ENCODE assay signal across 8 cellular contexts in genomic region chr16:74999683-75000480, GRCh38. TPM values are rescaled to one million over a fixed set of nuclear protein-coding genes. Genes with fewer than 3 reads are reported as not detected.
DNase-seq lines count a peak whose midpoint lies in the region; ATAC-seq and TF ChIP-seq lines count a peak whose summit lies in the region.

No MANE protein-coding gene starts in this region.

- no peaks in the 10 kb centered on the region for H3K27me3 Mint-ChIP-seq in CD8-positive, alpha-beta T cell (ENCODE audit: low read depth)
- H3K27me3 Mint-ChIP-seq in H9 (ENCODE audit: low read depth), result peaks cover 5% of the 10 kb centered on the region
- peaks cover 0 to 17% (median 0%) of the 10 kb centered on the region in 5 donors for H3K27me3 Mint-ChIP-seq in naive thymus-derived CD4-positive, alpha-beta T cell

- no peak overlapping the region for H4K8ac ChIP-seq in H9 (replicated peaks; ENCODE audit: insufficient read length, low read depth, low read length)

- H4K20me1 ChIP-seq in H9 (ENCODE audit: control insufficient read depth, insufficient read depth, insufficient read length) (no peaks in the 10 kb centered on the region), fibroblast of lung (ENCODE audit: control insufficient read depth, extremely low read depth, insufficient read depth, low read length) (no peaks in the 10 kb centered on the region)

- H2BK20ac ChIP-seq in H9 (ENCODE audit: low read depth, low read length, poor library complexity, severe bottlenecking), result no peak overlapping the region

- H3K79me2 ChIP-seq in H9 (ENCODE audit: insufficient read depth, low read length) (peaks cover 24% of the 10 kb centered on the region; the same call in 1 of the 2 replicates), fibroblast of lung (ENCODE audit: control insufficient read depth, insufficient read depth, low read length) (peaks cover 47% of the 10 kb centered on the region)

- H3K56ac ChIP-seq in H9 (ENCODE audit: insufficient read length, low read depth, low read length), result no peak overlapping the region

- no peak overlapping the region for H2BK12ac ChIP-seq in H9 (ENCODE audit: insufficient read length, low read depth, low read length)

- H3K9ac ChIP-seq in H9 (ENCODE audit: extremely low read depth, insufficient read length, low read length) (no peak overlapping the region), fibroblast of lung (ENCODE audit: insufficient read depth, low read length) (peak overlapping the region; percentile 71), stomach smooth muscle (ENCODE audit: low read length in 2 of 2) (peak overlapping the region; percentile 62 to 74)

- POLR2A ChIA-PET in CD8-positive, alpha-beta T cell (lab: Charles Lee), result interaction anchor here (1.3 kb wide), 1 partner anchor 99 kb away, joined by 4 read pairs; no protein-coding TSS in a partner anchor
- POLR2A ChIA-PET in naive thymus-derived CD4-positive, alpha-beta T cell (lab: Charles Lee), result interaction anchor here (0.9 kb wide), 1 partner anchor 16 kb away, joined by 3 read pairs; no protein-coding TSS in a partner anchor

- H3K14ac ChIP-seq in H9 (ENCODE audit: insufficient read depth, low read length), result no peak overlapping the region; the same call in 1 of the 2 replicates

- no peak overlapping the region for H2BK5ac ChIP-seq in H9 (ENCODE audit: insufficient read length, low read length)

- H3K4me1 Mint-ChIP-seq in CD8-positive, alpha-beta T cell (ENCODE audit: low read depth), result peaks cover 15% of the 10 kb centered on the region
- H3K4me1 Mint-ChIP-seq in H9, result peaks cover 44 to 49% of the 10 kb centered on the region in 2 experiments
- peaks cover 5 to 51% (median 17%) of the 10 kb centered on the region in 7 donors for H3K4me1 Mint-ChIP-seq in naive thymus-derived CD4-positive, alpha-beta T cell

- no peak overlapping the region for H3K4ac ChIP-seq in H9 (ENCODE audit: low read depth, low read length)

- peak overlapping the region; percentile 50 for H3K4me3 ChIP-seq in CD8-positive, alpha-beta T cell (ENCODE audit: low read depth, low read length)
- H3K4me3 ChIP-seq in fibroblast of lung (replicated peaks in 1 of 4; ENCODE audit: control extremely low read depth in 1 of 4, insufficient read depth in 1 of 4, low read depth in 3 of 4, low read length in 4 of 4) (peak overlapping the region; percentile 66 to 86 (median 78)), stomach smooth muscle (ENCODE audit: low read length in 2 of 2) (peak overlapping the region; percentile 85 to 90)
- H3K4me3 ChIP-seq in naive thymus-derived CD4-positive, alpha-beta T cell (ENCODE audit: low read length), result peak overlapping the region; percentile 61

- peak overlapping the region; percentile 81 for H3K4me3 Mint-ChIP-seq in CD8-positive, alpha-beta T cell
- peak overlapping the region; percentile 80 to 87 for H3K4me3 Mint-ChIP-seq in H9
- peak overlapping the region; percentile 75 to 92 (median 82) for H3K4me3 Mint-ChIP-seq in naive thymus-derived CD4-positive, alpha-beta T cell

- no peak for TF ChIP-seq CTCF in CD8-positive, alpha-beta T cell (IDR thresholded peaks at IDR 0.05)
- TF ChIP-seq CTCF in H9 (conservative IDR thresholded peaks at IDR 0.05), result no peak; the same call in 2 of the 3 replicates
- no peak for TF ChIP-seq CTCF in fibroblast of lung (conservative IDR thresholded peaks at IDR 0.05 in 1 of 2, IDR thresholded peaks at IDR 0.05 in 1 of 2; ENCODE audit: low read depth in 1 of 2, low read length in 2 of 2)

- no peak overlapping the region for H4K5ac ChIP-seq in H9 (ENCODE audit: insufficient read length, low read depth, low read length)

- no peaks in the 10 kb centered on the region for H3K27me3 ChIP-seq in CD8-positive, alpha-beta T cell (ENCODE audit: insufficient read depth, low read length)
- no peaks in the 10 kb centered on the region for H3K27me3 ChIP-seq in H9 (ENCODE audit: insufficient read depth, low read length)
- H3K27me3 ChIP-seq in fibroblast of lung (ENCODE audit: control insufficient read depth, insufficient read depth, low read length), result no peaks in the 10 kb centered on the region
- no peaks in the 10 kb centered on the region for H3K27me3 ChIP-seq in naive thymus-derived CD4-positive, alpha-beta T cell (ENCODE audit: control insufficient read depth in 2 of 2, insufficient read depth in 2 of 2, low read length in 2 of 2)
- no peaks in the 10 kb centered on the region for H3K27me3 ChIP-seq in stomach smooth muscle (ENCODE audit: control insufficient read depth in 1 of 2, insufficient read depth in 2 of 2, low read length in 2 of 2)

- no peak overlapping the region for H2AFZ ChIP-seq in H9 (ENCODE audit: low read length)
- peak overlapping the region; percentile 16 for H2AFZ ChIP-seq in fibroblast of lung (ENCODE audit: low read length)

- H4K91ac ChIP-seq in H9 (ENCODE audit: insufficient read length, low read depth, low read length), result no peak overlapping the region

- H2AK5ac ChIP-seq in H9 (ENCODE audit: insufficient read length, low read length), result no peak overlapping the region

- no peak overlapping the region for H3K18ac ChIP-seq in H9 (ENCODE audit: insufficient read length, low read depth, low read length)

- H2BK120ac ChIP-seq in H9 (ENCODE audit: low read depth, low read length, poor library complexity, severe bottlenecking), result no peak overlapping the region

- peaks cover 2% of the 10 kb centered on the region for H3K36me3 Mint-ChIP-seq in CD8-positive, alpha-beta T cell
- peaks cover 3 to 20% (median 13%) of the 10 kb centered on the region in 3 experiments; a peak in 5 of 7 replicates for H3K36me3 Mint-ChIP-seq in H9 (ENCODE audit: insufficient read depth in 1 of 3, low read depth in 3 of 3)
- peaks cover 0 to 10% (median 0%) of the 10 kb centered on the region in 5 donors for H3K36me3 Mint-ChIP-seq in naive thymus-derived CD4-positive, alpha-beta T cell

- DNase-seq in CD8-positive, alpha-beta T cell, result peak; percentile 27 to 77 (median 63)
- DNase-seq in H9 (peak; percentile 76), NCI-H69 (lab: John Stamatoyannopoulos, UW) (peak; percentile 76), fibroblast of lung (ENCODE audit: low read depth in 2 of 2) (peak in 1 of 2 donors; percentile 57)
- peak; percentile 70 to 73 for DNase-seq in activated T-cell treated with anti-CD3 and anti-CD28 coated beads, Interleukin-2, amount 50 U/mL, for 48 hours
- DNase-seq in naive thymus-derived CD4-positive, alpha-beta T cell, result peak; percentile 32 to 76 (median 67)

- no peak overlapping the region for H3T11ph ChIP-seq in H9 (ENCODE audit: low read length)

- H3K79me1 ChIP-seq in H9 (ENCODE audit: insufficient read depth, low read depth, low read length, poor library complexity, severe bottlenecking), result peaks cover 6% of the 10 kb centered on the region

- H3K27ac ChIP-seq in CD8-positive, alpha-beta T cell (ENCODE audit: low read depth, low read length), result no peak overlapping the region
- H3K27ac ChIP-seq in H9 (ENCODE audit: insufficient read length, low read depth, low read length) (no peak overlapping the region), fibroblast of lung (ENCODE audit: insufficient read depth, low read length) (peak overlapping the region; percentile 55), stomach smooth muscle (ENCODE audit: low read length) (peak overlapping the region; percentile 73)
- no peak overlapping the region for H3K27ac ChIP-seq in naive thymus-derived CD4-positive, alpha-beta T cell (ENCODE audit: low read depth, low read length)

- no peaks in the 10 kb centered on the region for H3K36me3 ChIP-seq in CD8-positive, alpha-beta T cell (ENCODE audit: insufficient read depth, low read length)
- no peaks in the 10 kb centered on the region for H3K36me3 ChIP-seq in fibroblast of lung (ENCODE audit: control insufficient read depth, insufficient read depth, low read length)
- H3K36me3 ChIP-seq in naive thymus-derived CD4-positive, alpha-beta T cell (ENCODE audit: control insufficient read depth in 2 of 3, insufficient read depth in 3 of 3, low read length in 3 of 3), result no peaks in the 10 kb centered on the region
- H3K36me3 ChIP-seq in stomach smooth muscle (ENCODE audit: control insufficient read depth in 2 of 2, insufficient read depth in 2 of 2, low read length in 2 of 2), result peaks cover 0 to 2% of the 10 kb centered on the region in 2 donors

- CTCF ChIA-PET in CD8-positive, alpha-beta T cell (lab: Charles Lee), result interaction anchor here (9.3 kb wide), 1 partner anchor 111 kb away, joined by 161 read pairs; no protein-coding TSS in a partner anchor
- CTCF ChIA-PET in naive thymus-derived CD4-positive, alpha-beta T cell (lab: Charles Lee), result interaction anchor here (1.0 to 5.2 kb wide), 2 partner anchors 14 to 110 kb away, joined by 3 to 64 read pairs; no protein-coding TSS in a partner anchor

- H3K27ac Mint-ChIP-seq in CD8-positive, alpha-beta T cell, result peak overlapping the region; percentile 37
- H3K27ac Mint-ChIP-seq in H9, result peak overlapping the region in 1 of 3 experiments; percentile 31; a peak in 2 of 7 replicates
- H3K27ac Mint-ChIP-seq in naive thymus-derived CD4-positive, alpha-beta T cell, result peak overlapping the region in 8 of 9 donors; percentile 5 to 79 (median 64)

- peak; percentile 58 for ATAC-seq in CD8-positive, alpha-beta T cell
- ATAC-seq in naive thymus-derived CD4-positive, alpha-beta T cell, result peak; percentile 63
- ATAC-seq in GM18520 (IDR thresholded peaks at IDR 0.05; ENCODE audit: unreplicated experiment), result no peak

- H3K4me1 ChIP-seq in CD8-positive, alpha-beta T cell (ENCODE audit: insufficient read depth, low read length), result peaks cover 20% of the 10 kb centered on the region
- H3K4me1 ChIP-seq in H9 (ENCODE audit: insufficient read depth, low read length) (peaks cover 3% of the 10 kb centered on the region; the same call in 1 of the 2 replicates), fibroblast of lung (ENCODE audit: control insufficient read depth, extremely low read depth, insufficient read depth, low read length) (peaks cover 8% of the 10 kb centered on the region), stomach smooth muscle (ENCODE audit: control insufficient read depth, insufficient read depth, low read length) (peaks cover 16% of the 10 kb centered on the region)
- H3K4me1 ChIP-seq in naive thymus-derived CD4-positive, alpha-beta T cell (ENCODE audit: control insufficient read depth in 2 of 2, insufficient read depth in 2 of 2, low read length in 2 of 2), result peaks cover 5 to 9% of the 10 kb centered on the region in 2 donors

- H3K9me3 Mint-ChIP-seq in CD8-positive, alpha-beta T cell, result no peaks in the 10 kb centered on the region
- no peaks in the 10 kb centered on the region for H3K9me3 Mint-ChIP-seq in H9
- H3K9me3 Mint-ChIP-seq in naive thymus-derived CD4-positive, alpha-beta T cell, result no peaks in the 10 kb centered on the region

- WGBS in H9 (ENCODE audit: extremely low coverage, insufficient read length, low lambda C conversion rate), result no CpG with 5 or more reads among the region's 66 CpGs

- no peak overlapping the region for H3K23ac ChIP-seq in H9 (ENCODE audit: insufficient read length, low read depth, low read length)

- intact Hi-C loops in CD8-positive, alpha-beta T cell (cut with DNase I, micrococcal nuclease), result loop anchor here (1.0 to 5.0 kb wide), 5 partner anchors 65 to 647 kb away; partner anchors contain the start of genes KARS1 (in 1 of the 2), TERF2IP (in 1 of the 2) and TMEM170A (in 1 of the 2)
- intact Hi-C loops in naive thymus-derived CD4-positive, alpha-beta T cell (cut with micrococcal nuclease), result loop anchor here (1.0 to 5.0 kb wide), 4 partner anchors 148 to 557 kb away; partner anchors contain the start of genes TMEM231 (in 1 of the 2) and ZFP1 (in 1 of the 2)

- peaks cover 16% of the 10 kb centered on the region for H3K23me2 ChIP-seq in H9 (ENCODE audit: insufficient read length, low read depth, low read length, poor library complexity, severe bottlenecking)

- peak overlapping the region; percentile 67 for H3K4me2 ChIP-seq in H9 (ENCODE audit: insufficient read depth, insufficient read length, low read length)
- peak overlapping the region; percentile 89 for H3K4me2 ChIP-seq in fibroblast of lung (ENCODE audit: extremely low read depth, insufficient read depth, low read length)

- no peak overlapping the region for H2BK15ac ChIP-seq in H9 (ENCODE audit: low read depth, low read length)

- H3K9me3 ChIP-seq in CD8-positive, alpha-beta T cell (ENCODE audit: low read length), result no peaks in the 10 kb centered on the region
- H3K9me3 ChIP-seq in H9 (ENCODE audit: control insufficient read depth, low read depth, low read length) (no peaks in the 10 kb centered on the region), fibroblast of lung (ENCODE audit: control insufficient read depth, insufficient read depth, low read depth, low read length) (no peaks in the 10 kb centered on the region), stomach smooth muscle (ENCODE audit: control insufficient read depth in 2 of 2, low read length in 2 of 2) (no peaks in the 10 kb centered on the region)
- no peaks in the 10 kb centered on the region for H3K9me3 ChIP-seq in naive thymus-derived CD4-positive, alpha-beta T cell (ENCODE audit: control insufficient read depth in 2 of 3, low read length in 3 of 3)

RNA-seq across cellular contexts. Expression of gene ZNRF1, which starts 1.1 kb away (rescaled TPM):
- total RNA-seq in CD8-positive, alpha-beta T cell, result 1 to 10 TPM; 1.7 to 2.0 TPM
- 48.7 and 49.6 TPM in 2 replicates for total RNA-seq in H9 (2021)
- 18.0 and 21.1 TPM in 2 replicates for total RNA-seq in fibroblast of lung
- polyA plus RNA-seq in fibroblast of lung, result 21.0 and 22.8 TPM in 2 replicates
- 28.5 and 30.5 TPM in 2 replicates for polyA plus RNA-seq in fibroblast of lung (2012)
- polyA minus RNA-seq in fibroblast of lung (ENCODE audit: low replicate concordance), result 29.6 and 32.9 TPM in 2 replicates
- total RNA-seq in naive thymus-derived CD4-positive, alpha-beta T cell, result 10 to 100 TPM in 1 of 5 experiments, 1 to 10 TPM in 4; 1.8 to 27.9 (median 2.6) TPM
- 1 to 10 TPM; 1.2 to 1.4 TPM for polyA plus RNA-seq in naive thymus-derived CD4-positive, alpha-beta T cell

RNA-seq across cellular contexts. Expression of gene WDR59, which starts 15.0 kb away (rescaled TPM):
- 10 to 100 TPM; 60.1 to 60.8 TPM for total RNA-seq in CD8-positive, alpha-beta T cell
- total RNA-seq in H9 (2021) (91.8 and 97.5 TPM in 2 replicates), fibroblast of lung (14.9 and 16.0 TPM in 2 replicates)
- 30.2 and 33.7 TPM in 2 replicates for polyA plus RNA-seq in fibroblast of lung
- polyA plus RNA-seq in fibroblast of lung (2012), result 18.0 and 19.2 TPM in 2 replicates
- 75.2 and 88.5 TPM in 2 replicates for polyA minus RNA-seq in fibroblast of lung (ENCODE audit: low replicate concordance)
- 100 to 1,000 TPM in 2 of 5 experiments, 10 to 100 TPM in 3; 82.7 to 130 (median 84.7) TPM for total RNA-seq in naive thymus-derived CD4-positive, alpha-beta T cell
- 10 to 100 TPM; 11.6 to 13.2 TPM for polyA plus RNA-seq in naive thymus-derived CD4-positive, alpha-beta T cell

Comparison
In these comparisons a context has a peak if more than half of its experiments do, and no peak if none do; other contexts are left out.
1. H3K27ac ChIP-seq: peak in fibroblast of lung (single experiment) and stomach smooth muscle (single experiment); none in CD8-positive, alpha-beta T cell (single experiment), H9 (single experiment) and naive thymus-derived CD4-positive, alpha-beta T cell (single experiment).
2. Peak in every context shown above with its lines, with median percentiles within 50 percentile points of each other: H3K4me3 ChIP-seq and H3K4me3 Mint-ChIP-seq.